ENCODE assay signal across 8 cellular contexts in genomic region chr12:110704231-110704630, GRCh38. TPM values are rescaled to one million over a fixed set of nuclear protein-coding genes. Genes with fewer than 3 reads are reported as not detected.
"Had no signal": no experiment of that assay in that cellular context is flagged by ENCODE, and none has a peak within 500 bp of the region (broad histone marks: within the 10 kb centered on the region; RNA-seq: fewer than 3 reads in every experiment).

No MANE protein-coding gene starts in this region.

- H3K9me3 Mint-ChIP-seq: IgD-negative memory B cell had no signal

- DNase-seq: IMR-90, KBM-7, KG1 had no signal

- H3K27me3 Mint-ChIP-seq: IgD-negative memory B cell had no signal

- H3K4me3 ChIP-seq: K562 had no signal

- H3K4me3 Mint-ChIP-seq: IgD-negative memory B cell had no signal

- H3K36me3 Mint-ChIP-seq: IgD-negative memory B cell had no signal

- H3K27ac Mint-ChIP-seq: IgD-negative memory B cell had no signal

- H3K27ac ChIP-seq: HL-60, KMS-11 had no signal

- H3K9ac ChIP-seq: KMS-11 had no signal

- H3K4me2 ChIP-seq: KMS-11 had no signal

RNA-seq across cellular contexts. Expression of gene HVCN1, which starts 15.3 kb away (rescaled TPM):
- total RNA-seq: HT-29 had no signal
